In genomic region chr22:27203276-27203660, GRCh38 we compare ENCODE assay signal across 15 cellular contexts.
DNase-seq lines count a peak whose midpoint lies in the region; ATAC-seq and TF ChIP-seq lines count a peak whose summit lies in the region.
"Had no signal": no experiment of that assay in that cellular context is flagged by ENCODE, and none has a peak within 500 bp of the region (broad histone marks: within the 10 kb centered on the region; RNA-seq: fewer than 3 reads in every experiment).

No MANE protein-coding gene starts in this region.

- DNase-seq in right atrium auricular region (ENCODE audit: low spot score) (no peak), left ventricle myocardium superior (no peak), epithelial cell of prostate (ENCODE audit: low read depth, low spot score) (no peak), nephron progenitor cell (no peak), uterus (no peak), DMS79 treated with DMSO at 0.1 percent for 48 hours (lab: John Stamatoyannopoulos, UW) (no peak), NCI-H774 (lab: John Stamatoyannopoulos, UW) (no peak)
- DNase-seq in activated CD4-positive, alpha-beta memory T cell treated with anti-CD3 and anti-CD28 coated beads, Interleukin-2, amount 10 ng/mL, durations not matched to agents 7 days and 5 days: no peak
- DNase-seq: activated effector memory CD4-positive, alpha-beta T cell treated with anti-CD3 and anti-CD28 coated beads, Interleukin-2, amount 50 U/mL, for 16 hours; naive thymus-derived CD4-positive, alpha-beta T cell; stimulated activated CD8-positive, alpha-beta memory T cell treated with anti-CD3 and anti-CD28 coated beads, Interleukin-4, amount 100 ng/mL, for 48 hours; T-helper 17 cell had no signal

- H3K4me1 Mint-ChIP-seq in nephron progenitor cell: peaks cover 59% of the 10 kb centered on the region
- H3K4me1 Mint-ChIP-seq in activated CD4-positive, alpha-beta memory T cell treated with anti-CD3 and anti-CD28 coated beads, Interleukin-2, amount 10 ng/mL, durations not matched to agents 7 days and 5 days: no peaks in the 10 kb centered on the region
- H3K4me1 Mint-ChIP-seq: CD14-positive monocyte; naive thymus-derived CD4-positive, alpha-beta T cell; T-helper 17 cell had no signal

- no peaks in the 10 kb centered on the region for H3K9me3 Mint-ChIP-seq in nephron progenitor cell
- H3K9me3 Mint-ChIP-seq in activated CD4-positive, alpha-beta memory T cell treated with anti-CD3 and anti-CD28 coated beads, Interleukin-2, amount 10 ng/mL, durations not matched to agents 7 days and 5 days: peaks cover 2% of the 10 kb centered on the region

- H3K9me3 ChIP-seq in right atrium auricular region (peaks cover 0 to 8% of the 10 kb centered on the region in 2 donors), uterus (no peaks in the 10 kb centered on the region)
- H3K9me3 ChIP-seq: ascending aorta, tibial artery had no signal

- peak overlapping the region; percentile 30 to 34 for H3K27ac ChIP-seq in right atrium auricular region
- peak overlapping the region; percentile 57 for H3K27ac ChIP-seq in epithelial cell of prostate
- peak overlapping the region; percentile 23 to 55 for H3K27ac ChIP-seq in uterus

- no peak for TF ChIP-seq CTCF in right atrium auricular region (IDR thresholded peaks at IDR 0.05)
- TF ChIP-seq CTCF in nephron progenitor cell (IDR thresholded peaks at IDR 0.05): no peak
- no peak for TF ChIP-seq CTCF in uterus (IDR thresholded peaks at IDR 0.05)

- H3K36me3 Mint-ChIP-seq in nephron progenitor cell (ENCODE audit: low read depth): no peaks in the 10 kb centered on the region
- no peaks in the 10 kb centered on the region for H3K36me3 Mint-ChIP-seq in activated CD4-positive, alpha-beta memory T cell treated with anti-CD3 and anti-CD28 coated beads, Interleukin-2, amount 10 ng/mL, durations not matched to agents 7 days and 5 days (ENCODE audit: low read depth)
- H3K36me3 Mint-ChIP-seq: CD14-positive monocyte; naive thymus-derived CD4-positive, alpha-beta T cell had no signal

- H3K27me3 ChIP-seq in right atrium auricular region: no peaks in the 10 kb centered on the region
- no peaks in the 10 kb centered on the region for H3K27me3 ChIP-seq in uterus
- H3K27me3 ChIP-seq: tibial artery had no signal

- H3K4me3 ChIP-seq in right atrium auricular region (no peak overlapping the region), uterus (no peak overlapping the region)

- H3K27ac Mint-ChIP-seq in nephron progenitor cell: no peak overlapping the region
- H3K27ac Mint-ChIP-seq in activated CD4-positive, alpha-beta memory T cell treated with anti-CD3 and anti-CD28 coated beads, Interleukin-2, amount 10 ng/mL, durations not matched to agents 7 days and 5 days: no peak overlapping the region
- H3K27ac Mint-ChIP-seq: CD14-positive monocyte; naive thymus-derived CD4-positive, alpha-beta T cell; T-helper 17 cell had no signal

- H3K27me3 Mint-ChIP-seq in nephron progenitor cell (ENCODE audit: low read depth, poor library complexity): peaks cover 48% of the 10 kb centered on the region
- H3K27me3 Mint-ChIP-seq in activated CD4-positive, alpha-beta memory T cell treated with anti-CD3 and anti-CD28 coated beads, Interleukin-2, amount 10 ng/mL, durations not matched to agents 7 days and 5 days: no peaks in the 10 kb centered on the region

- CTCF ChIA-PET in activated CD4-positive, alpha-beta memory T cell treated with anti-CD3 and anti-CD28 coated beads, Interleukin-2, amount 10 ng/mL, durations not matched to agents 7 days and 5 days (lab: Charles Lee): no interaction called here

- no peaks in the 10 kb centered on the region for H3K36me3 ChIP-seq in right atrium auricular region
- no peaks in the 10 kb centered on the region for H3K36me3 ChIP-seq in uterus
- H3K36me3 ChIP-seq: ascending aorta, tibial artery had no signal

- H3K4me1 ChIP-seq in right atrium auricular region (peaks cover 0 to 9% of the 10 kb centered on the region in 2 donors), uterus (no peaks in the 10 kb centered on the region)

- intact Hi-C loops in left ventricle myocardium superior (cut with micrococcal nuclease): no loop called here
- intact Hi-C loops in uterus (cut with DNase I; ENCODE audit: low total_unique reads): no loop called here

- no peak for ATAC-seq in left ventricle myocardium superior
- ATAC-seq: naive thymus-derived CD4-positive, alpha-beta T cell; T-helper 17 cell had no signal

- TF ChIP-seq POLR2A in uterus (IDR thresholded peaks at IDR 0.05): no peak

- peak overlapping the region; percentile 58 for H3K4me3 Mint-ChIP-seq in nephron progenitor cell
- H3K4me3 Mint-ChIP-seq in activated CD4-positive, alpha-beta memory T cell treated with anti-CD3 and anti-CD28 coated beads, Interleukin-2, amount 10 ng/mL, durations not matched to agents 7 days and 5 days: no peak overlapping the region
- H3K4me3 Mint-ChIP-seq: CD14-positive monocyte; naive thymus-derived CD4-positive, alpha-beta T cell; T-helper 17 cell had no signal

- POLR2A ChIA-PET in activated CD4-positive, alpha-beta memory T cell treated with anti-CD3 and anti-CD28 coated beads, Interleukin-2, amount 10 ng/mL, durations not matched to agents 7 days and 5 days (lab: Charles Lee): no interaction called here
